In genomic region chr4:79212311-79212710, GRCh38 we compare ENCODE assay signal across 25 cellular contexts.
"Had no signal": no experiment of that assay in that cellular context is flagged by ENCODE, and none has a peak within 500 bp of the region (broad histone marks: within the 10 kb centered on the region; RNA-seq: fewer than 3 reads in every experiment).

No MANE protein-coding gene starts in this region.

- H3K4me3 Mint-ChIP-seq: activated B cell treated with CpG ODN at 0.5 μM for 24 hours; activated CD4-positive, alpha-beta T cell treated with anti-CD3 and anti-CD28 coated beads for 36 hours; activated naive CD8-positive, alpha-beta T cell treated with anti-CD3 and anti-CD28 coated beads for 36 hours; immature natural killer cell; naive B cell; neural crest cell; stimulated activated naive B cell treated with anti-CD40 and anti-IgM and Interleukin-4, amounts not matched to agents 10 μg/mL and 1 μg/mL and 100 μg/mL, for 72 hours; type B pancreatic cell had no signal

- FAIRE-seq: astrocyte had no signal

- H3K4me3 ChIP-seq: hepatocyte, lower lobe of right lung, sigmoid colon, testis, vagina had no signal

- H3K27ac Mint-ChIP-seq: activated B cell treated with CpG ODN at 0.5 μM for 24 hours; activated CD4-positive, alpha-beta T cell treated with anti-CD3 and anti-CD28 coated beads for 36 hours; activated naive CD8-positive, alpha-beta T cell treated with anti-CD3 and anti-CD28 coated beads for 36 hours; immature natural killer cell; naive B cell; stimulated activated naive B cell treated with anti-CD40 and anti-IgM and Interleukin-4, amounts not matched to agents 10 μg/mL and 1 μg/mL and 100 μg/mL, for 72 hours; type B pancreatic cell had no signal

- H3K9me3 ChIP-seq: lower lobe of right lung, sigmoid colon, testis, vagina had no signal

- H3K36me3 ChIP-seq: lower lobe of right lung, sigmoid colon, vagina had no signal

- H3K27me3 ChIP-seq: hepatocyte, sigmoid colon, testis, vagina had no signal

- H3K4me1 Mint-ChIP-seq: activated CD4-positive, alpha-beta T cell treated with anti-CD3 and anti-CD28 coated beads for 36 hours; activated naive CD8-positive, alpha-beta T cell treated with anti-CD3 and anti-CD28 coated beads for 36 hours; immature natural killer cell; neural crest cell had no signal

- H3K27me3 Mint-ChIP-seq: activated B cell treated with CpG ODN at 0.5 μM for 24 hours; activated CD4-positive, alpha-beta T cell treated with anti-CD3 and anti-CD28 coated beads for 36 hours; activated naive CD8-positive, alpha-beta T cell treated with anti-CD3 and anti-CD28 coated beads for 36 hours; naive B cell; stimulated activated naive B cell treated with anti-CD40 and anti-IgM and Interleukin-4, amounts not matched to agents 10 μg/mL and 1 μg/mL and 100 μg/mL, for 72 hours; type B pancreatic cell had no signal

- H3K9me3 Mint-ChIP-seq: activated B cell treated with CpG ODN at 0.5 μM for 24 hours; activated naive CD8-positive, alpha-beta T cell treated with anti-CD3 and anti-CD28 coated beads for 36 hours; neural crest cell; stimulated activated naive B cell treated with anti-CD40 and anti-IgM and Interleukin-4, amounts not matched to agents 10 μg/mL and 1 μg/mL and 100 μg/mL, for 72 hours had no signal

- DNase-seq: activated B cell treated with CpG ODN at 0.5 μM for 24 hours; activated CD4-positive, alpha-beta T cell treated with anti-CD3 and anti-CD28 coated beads for 36 hours; activated CD4-positive, alpha-beta T cell treated with anti-CD3 and anti-CD28 coated beads, Interleukin-2, amount 50 U/mL, for 48 hours; activated naive CD4-positive, alpha-beta T cell treated with Interleukin-2 at 50 U/mL for 16 hours; activated naive CD8-positive, alpha-beta T cell treated with anti-CD3 and anti-CD28 coated beads for 36 hours; activated T-cell treated with anti-CD3 and anti-CD28 coated beads, Interleukin-2, amount 50 U/mL, for 48 hours; central memory CD4-positive, alpha-beta T cell; dermis blood vessel endothelial cell; effector CD8-positive, alpha-beta T cell; foreskin melanocyte; immature natural killer cell; lower lobe of right lung; mesendoderm; naive B cell; sigmoid colon; stimulated activated CD4-positive, alpha-beta T cell treated with anti-CD3 and anti-CD28 coated beads, Interleukin-2, amount 100 ng/mL, for 48 hours; stimulated activated CD8-positive, alpha-beta memory T cell treated with anti-CD3 and anti-CD28 coated beads, Interleukin-4, amount 100 ng/mL, for 48 hours; stimulated activated naive B cell treated with anti-CD40 and anti-IgM and Interleukin-4, amounts not matched to agents 10 μg/mL and 1 μg/mL and 100 μg/mL, for 72 hours; testis had no signal

- ATAC-seq: activated CD4-positive, alpha-beta T cell treated with anti-CD3 and anti-CD28 coated beads for 36 hours; left lobe of liver; lower lobe of right lung; stimulated activated naive B cell treated with anti-CD40 and anti-IgM and Interleukin-4, amounts not matched to agents 10 μg/mL and 1 μg/mL and 100 μg/mL, for 72 hours had no signal

- H3K27ac ChIP-seq: hepatocyte, lower lobe of right lung, sigmoid colon, testis, vagina had no signal

- H3K4me1 ChIP-seq: lower lobe of right lung, testis, vagina had no signal

- H3K36me3 Mint-ChIP-seq: activated naive CD8-positive, alpha-beta T cell treated with anti-CD3 and anti-CD28 coated beads for 36 hours; immature natural killer cell; naive B cell; stimulated activated naive B cell treated with anti-CD40 and anti-IgM and Interleukin-4, amounts not matched to agents 10 μg/mL and 1 μg/mL and 100 μg/mL, for 72 hours; type B pancreatic cell had no signal
